ENCODE assay signal across 10 cellular contexts in genomic region chr10:119189811-119190282, GRCh38. TPM values are rescaled to one million over a fixed set of nuclear protein-coding genes. Genes with fewer than 3 reads are reported as not detected.
DNase-seq lines count a peak whose midpoint lies in the region; ATAC-seq and TF ChIP-seq lines count a peak whose summit lies in the region.
"Had no signal": no experiment of that assay in that cellular context is flagged by ENCODE, and none has a peak within 500 bp of the region (broad histone marks: within the 10 kb centered on the region; RNA-seq: fewer than 3 reads in every experiment).

No MANE protein-coding gene starts in this region.

- no peak overlapping the region for H3K9ac ChIP-seq in DND-41 (ENCODE audit: low read depth, low read length)

- no peaks in the 10 kb centered on the region for H3K79me2 ChIP-seq in DND-41 (ENCODE audit: insufficient read depth, low read length)

- H3K27me3 Mint-ChIP-seq in activated T-helper 1 cell treated with anti-CD3 and anti-CD28 coated beads, Interleukin-12 subunit alpha, Interleukin-12 subunit beta, Interleukin-2, Interleukin-4 antibody, amounts not matched to agents 30 ng/mL and 10 ng/mL and 1 ng/mL, durations not matched to agents 14 hours and 24 hours and 36 hours (ENCODE audit: insufficient read depth): no peaks in the 10 kb centered on the region
- H3K27me3 Mint-ChIP-seq in memory B cell (no peaks in the 10 kb centered on the region), mesothelial cell of epicardium (ENCODE audit: low read depth) (peaks cover 2% of the 10 kb centered on the region)
- H3K27me3 Mint-ChIP-seq: dendritic cell treated with granulocyte-macrophage colony-stimulating factor and Interleukin-4, amounts not matched to agents 40 ng/mL and 50 ng/mL, for 4 days had no signal

- H3K36me3 Mint-ChIP-seq in activated T-helper 1 cell treated with anti-CD3 and anti-CD28 coated beads, Interleukin-12 subunit alpha, Interleukin-12 subunit beta, Interleukin-2, Interleukin-4 antibody, amounts not matched to agents 30 ng/mL and 10 ng/mL and 1 ng/mL, durations not matched to agents 14 hours and 24 hours and 36 hours (ENCODE audit: low read depth): no peaks in the 10 kb centered on the region
- H3K36me3 Mint-ChIP-seq in memory B cell: no peaks in the 10 kb centered on the region
- no peaks in the 10 kb centered on the region for H3K36me3 Mint-ChIP-seq in mesothelial cell of epicardium

- ATAC-seq in DND-41 (ENCODE audit: insufficient read depth, low read depth): peak; percentile 79
- peak; percentile 50 for ATAC-seq in HG03108 (IDR thresholded peaks at IDR 0.05; ENCODE audit: unreplicated experiment)
- ATAC-seq in memory B cell (ENCODE audit: low read depth): peak; percentile 50

- intact Hi-C loops in activated T-helper 1 cell treated with anti-CD3 and anti-CD28 coated beads, Interleukin-12 subunit alpha, Interleukin-12 subunit beta, Interleukin-2, Interleukin-4 antibody, amounts not matched to agents 30 ng/mL and 10 ng/mL and 1 ng/mL, durations not matched to agents 14 hours and 24 hours and 36 hours (cut with micrococcal nuclease): no loop called here
- intact Hi-C loops in ascending aorta (cut with DNase I): no loop called here

- H3K4me1 Mint-ChIP-seq in activated T-helper 1 cell treated with anti-CD3 and anti-CD28 coated beads, Interleukin-12 subunit alpha, Interleukin-12 subunit beta, Interleukin-2, Interleukin-4 antibody, amounts not matched to agents 30 ng/mL and 10 ng/mL and 1 ng/mL, durations not matched to agents 14 hours and 24 hours and 36 hours (ENCODE audit: low read depth): peaks cover 37% of the 10 kb centered on the region
- H3K4me1 Mint-ChIP-seq in memory B cell: peaks cover 10% of the 10 kb centered on the region
- peaks cover 8% of the 10 kb centered on the region for H3K4me1 Mint-ChIP-seq in mesothelial cell of epicardium

- no peaks in the 10 kb centered on the region for H3K9me3 Mint-ChIP-seq in activated T-helper 1 cell treated with anti-CD3 and anti-CD28 coated beads, Interleukin-12 subunit alpha, Interleukin-12 subunit beta, Interleukin-2, Interleukin-4 antibody, amounts not matched to agents 30 ng/mL and 10 ng/mL and 1 ng/mL, durations not matched to agents 14 hours and 24 hours and 36 hours
- H3K9me3 Mint-ChIP-seq in memory B cell (no peaks in the 10 kb centered on the region), mesothelial cell of epicardium (no peaks in the 10 kb centered on the region)
- H3K9me3 Mint-ChIP-seq: dendritic cell treated with granulocyte-macrophage colony-stimulating factor and Interleukin-4, amounts not matched to agents 40 ng/mL and 50 ng/mL, for 4 days had no signal

- H3K4me2 ChIP-seq in DND-41 (ENCODE audit: insufficient read depth, low read length): peak overlapping the region; percentile 2; the same call in 1 of the 2 replicates

- H3K4me1 ChIP-seq in DND-41 (ENCODE audit: insufficient read depth, low read length): peaks cover 22% of the 10 kb centered on the region
- H3K4me1 ChIP-seq in ascending aorta: no peaks in the 10 kb centered on the region

- H3K27ac ChIP-seq in DND-41 (ENCODE audit: low read length) (peak overlapping the region; percentile 50), ascending aorta (no peak overlapping the region)
- H3K27ac ChIP-seq: thoracic aorta had no signal

- H3K36me3 ChIP-seq in DND-41 (ENCODE audit: insufficient read depth, low read length): no peaks in the 10 kb centered on the region
- no peaks in the 10 kb centered on the region for H3K36me3 ChIP-seq in ascending aorta
- H3K36me3 ChIP-seq: thoracic aorta had no signal

- H3K4me3 ChIP-seq in DND-41 (ENCODE audit: low read depth in 1 of 2, low read length in 2 of 2) (no peak overlapping the region), ascending aorta (no peak overlapping the region)
- H3K4me3 ChIP-seq: thoracic aorta had no signal

- H3K27me3 ChIP-seq in DND-41 (ENCODE audit: insufficient read depth, low read length, poor library complexity) (no peaks in the 10 kb centered on the region), ascending aorta (no peaks in the 10 kb centered on the region)

- peak overlapping the region; percentile 28 for H3K4me3 Mint-ChIP-seq in activated T-helper 1 cell treated with anti-CD3 and anti-CD28 coated beads, Interleukin-12 subunit alpha, Interleukin-12 subunit beta, Interleukin-2, Interleukin-4 antibody, amounts not matched to agents 30 ng/mL and 10 ng/mL and 1 ng/mL, durations not matched to agents 14 hours and 24 hours and 36 hours
- H3K4me3 Mint-ChIP-seq in memory B cell (no peak overlapping the region), mesothelial cell of epicardium (no peak overlapping the region)
- H3K4me3 Mint-ChIP-seq: dendritic cell treated with granulocyte-macrophage colony-stimulating factor and Interleukin-4, amounts not matched to agents 40 ng/mL and 50 ng/mL, for 4 days had no signal

- H2AFZ ChIP-seq in DND-41 (ENCODE audit: low read depth, low read length): no peak overlapping the region

- TF ChIP-seq CTCF in DND-41 (IDR thresholded peaks at IDR 0.05; ENCODE audit: borderline replicate concordance, extremely low read depth, low read length, poor library complexity, severe bottlenecking) (no peak), ascending aorta (IDR thresholded peaks at IDR 0.05) (no peak), mesothelial cell of epicardium (IDR thresholded peaks at IDR 0.05; ENCODE audit: unreplicated experiment) (no peak)

- no peaks in the 10 kb centered on the region for H3K9me3 ChIP-seq in DND-41 (ENCODE audit: insufficient read depth, low read length, severe bottlenecking)
- no peaks in the 10 kb centered on the region for H3K9me3 ChIP-seq in ascending aorta
- H3K9me3 ChIP-seq: thoracic aorta had no signal

- H3K27ac Mint-ChIP-seq in activated T-helper 1 cell treated with anti-CD3 and anti-CD28 coated beads, Interleukin-12 subunit alpha, Interleukin-12 subunit beta, Interleukin-2, Interleukin-4 antibody, amounts not matched to agents 30 ng/mL and 10 ng/mL and 1 ng/mL, durations not matched to agents 14 hours and 24 hours and 36 hours: no peak overlapping the region
- no peak overlapping the region for H3K27ac Mint-ChIP-seq in memory B cell
- no peak overlapping the region for H3K27ac Mint-ChIP-seq in mesothelial cell of epicardium
- H3K27ac Mint-ChIP-seq: dendritic cell treated with granulocyte-macrophage colony-stimulating factor and Interleukin-4, amounts not matched to agents 40 ng/mL and 50 ng/mL, for 4 days had no signal

- peak; percentile 56 for DNase-seq in DND-41
- peak; percentile 26 for DNase-seq in activated T-helper 1 cell treated with anti-CD3 and anti-CD28 coated beads, Interleukin-12 subunit alpha, Interleukin-12 subunit beta, Interleukin-2, Interleukin-4 antibody, amounts not matched to agents 30 ng/mL and 10 ng/mL and 1 ng/mL, durations not matched to agents 14 hours and 24 hours and 36 hours (ENCODE audit: low spot score)
- DNase-seq in memory B cell (ENCODE audit: low spot score in 2 of 2): no peak
- DNase-seq in ascending aorta (ENCODE audit: low spot score in 2 of 2): no peak
- DNase-seq in mesothelial cell of epicardium (ENCODE audit: low spot score in 2 of 2, unreplicated experiment in 2 of 2): no peak
- DNase-seq in NCI-H1417 treated with DMSO at 0.1 percent for 48 hours (lab: John Stamatoyannopoulos, UW): no peak
- no peak for DNase-seq in activated CD4-positive, alpha-beta T cell treated with anti-CD3 and anti-CD28 coated beads for 1 hour

- H4K20me1 ChIP-seq in DND-41 (ENCODE audit: insufficient read depth, low read length): no peaks in the 10 kb centered on the region

RNA-seq across cellular contexts. Expression of gene PRDX3, which starts 11.2 kb away (rescaled TPM):
- total RNA-seq in activated T-helper 1 cell treated with anti-CD3 and anti-CD28 coated beads, Interleukin-12 subunit alpha, Interleukin-12 subunit beta, Interleukin-2, Interleukin-4 antibody, amounts not matched to agents 30 ng/mL and 10 ng/mL and 1 ng/mL, durations not matched to agents 14 hours and 24 hours and 36 hours: 158 and 163 TPM in 2 replicates
- total RNA-seq in ascending aorta: 34.9 TPM
- 85.7 to 91.5 TPM (median 86.5 TPM) in 3 replicates for total RNA-seq in mesothelial cell of epicardium

RNA-seq across cellular contexts. Expression of gene GRK5, which starts 17.5 kb away (rescaled TPM):
- total RNA-seq in activated T-helper 1 cell treated with anti-CD3 and anti-CD28 coated beads, Interleukin-12 subunit alpha, Interleukin-12 subunit beta, Interleukin-2, Interleukin-4 antibody, amounts not matched to agents 30 ng/mL and 10 ng/mL and 1 ng/mL, durations not matched to agents 14 hours and 24 hours and 36 hours: 25.3 and 25.8 TPM in 2 replicates
- 75.5 TPM for total RNA-seq in ascending aorta
- total RNA-seq in mesothelial cell of epicardium: 13.6 to 14.5 TPM (median 14.0 TPM) in 3 replicates

RNA-seq across cellular contexts. Expression of gene SFXN4, which starts 24.3 kb away (rescaled TPM):
- total RNA-seq in activated T-helper 1 cell treated with anti-CD3 and anti-CD28 coated beads, Interleukin-12 subunit alpha, Interleukin-12 subunit beta, Interleukin-2, Interleukin-4 antibody, amounts not matched to agents 30 ng/mL and 10 ng/mL and 1 ng/mL, durations not matched to agents 14 hours and 24 hours and 36 hours: 58.2 and 58.7 TPM in 2 replicates
- total RNA-seq in ascending aorta (13.7 TPM), mesothelial cell of epicardium (33.3 to 37.2 TPM (median 36.6 TPM) in 3 replicates)

Comparison
In these comparisons a context has a peak if more than half of its experiments do, and no peak if none do; other contexts are left out.
1. DNase-seq: peak in DND-41 (single experiment) and activated T-helper 1 cell treated with anti-CD3 and anti-CD28 coated beads, Interleukin-12 subunit alpha, Interleukin-12 subunit beta, Interleukin-2, Interleukin-4 antibody, amounts not matched to agents 30 ng/mL and 10 ng/mL and 1 ng/mL, durations not matched to agents 14 hours and 24 hours and 36 hours (single experiment); none in memory B cell (0 of 2), ascending aorta (0 of 2), mesothelial cell of epicardium (0 of 2), NCI-H1417 treated with DMSO at 0.1 percent for 48 hours (single experiment) and activated CD4-positive, alpha-beta T cell treated with anti-CD3 and anti-CD28 coated beads for 1 hour (single experiment).
2. Peak in every context shown above with its lines, with median percentiles within 50 percentile points of each other: ATAC-seq.